Comparison of ENCODE assay signal across 22 cellular contexts in the genomic region with DNA sequence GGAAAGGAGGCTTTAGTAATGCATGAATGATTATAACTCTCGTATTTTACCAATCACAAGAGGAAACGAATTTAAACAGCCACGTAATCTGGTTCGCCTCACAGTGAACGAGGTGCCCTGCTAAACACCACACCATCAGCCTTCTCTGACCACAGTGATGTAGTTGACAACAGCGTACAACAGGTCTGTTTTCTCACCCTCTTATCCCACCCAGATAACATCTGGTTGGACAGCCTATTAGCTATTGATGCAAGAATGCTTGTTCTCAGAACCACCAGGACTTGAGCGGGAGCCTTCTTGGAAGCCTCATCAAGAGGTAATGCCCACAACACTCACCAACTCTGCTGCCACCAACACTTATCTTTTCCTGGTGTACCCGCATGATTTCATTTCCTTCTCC. TPM values are rescaled to one million over a fixed set of nuclear protein-coding genes. Genes with fewer than 3 reads are reported as not detected.
DNase-seq lines count a peak whose midpoint lies in the region; ATAC-seq, FAIRE-seq and TF ChIP-seq lines count a peak whose summit lies in the region.
"Had no signal": no experiment of that assay in that cellular context is flagged by ENCODE, and none has a peak within 500 bp of the region (broad histone marks: within the 10 kb centered on the region; RNA-seq: fewer than 3 reads in every experiment).

No MANE protein-coding gene starts in this region.

- H3K4me3 Mint-ChIP-seq in astrocyte (ENCODE audit: unreplicated experiment), result peak overlapping the region; percentile 22
- H3K4me3 Mint-ChIP-seq: CD4-positive, alpha-beta T cell; IgD-negative memory B cell had no signal

- H2AFZ ChIP-seq in astrocyte (ENCODE audit: low read depth, low read length) (no peak overlapping the region), trophoblast cell (ENCODE audit: insufficient read depth, low read length, poor library complexity) (no peak overlapping the region)

- H3K18ac ChIP-seq in trophoblast cell (ENCODE audit: low read length), result no peak overlapping the region

- no peaks in the 10 kb centered on the region for H3K9me3 Mint-ChIP-seq in astrocyte (ENCODE audit: unreplicated experiment)
- H3K9me3 Mint-ChIP-seq: CD4-positive, alpha-beta T cell had no signal

- no CpG with 5 or more reads among the region's 8 CpGs for WGBS in trophoblast cell (ENCODE audit: extremely low coverage, insufficient coverage, insufficient read length)

- no peak overlapping the region for H4K12ac ChIP-seq in trophoblast cell (ENCODE audit: low read depth, low read length)

- DNase-seq in HTR-8/SVneo (ENCODE audit: insufficient read length, low spot score) (no peak), astrocyte (ENCODE audit: low read depth) (peak; percentile 33), left ventricle myocardium superior (no peak), trophoblast cell (peak; percentile 42 to 76), tibial artery (no peak), NOMO-1 treated with dmso at 0.1 percent for 144 hours (lab: John Stamatoyannopoulos, UW; ENCODE audit: unreplicated experiment) (no peak)
- no peak for DNase-seq in activated T-cell treated with anti-CD3 and anti-CD28 coated beads, Interleukin-2, amount 50 U/mL, for 48 hours
- DNase-seq: CD4-positive, alpha-beta T cell; COR-L47; DMS79; GOT3; Karpas-422; NCI-H1092; NCI-H1436; NCI-H187 treated with DMSO at 0.1 percent for 48 hours; NCI-H2107; Peyer's patch had no signal

- peak overlapping the region; percentile 14 for H3K4me2 ChIP-seq in astrocyte (ENCODE audit: low read length)
- peak overlapping the region; percentile 11 for H3K4me2 ChIP-seq in trophoblast cell (ENCODE audit: low read length)
- H3K4me2 ChIP-seq: BLaER1 had no signal

- H3K79me2 ChIP-seq in astrocyte (ENCODE audit: insufficient read depth, low read length) (no peaks in the 10 kb centered on the region), trophoblast cell (ENCODE audit: control insufficient read depth, insufficient read depth, low read length, poor library complexity) (no peaks in the 10 kb centered on the region)

- H3K36me3 ChIP-seq in astrocyte (ENCODE audit: insufficient read depth, low read length) (no peaks in the 10 kb centered on the region), trophoblast cell (ENCODE audit: control insufficient read depth in 1 of 2, insufficient read depth in 2 of 2, low read length in 2 of 2) (peaks cover 0 to 18% of the 10 kb centered on the region in 2 experiments), tibial artery (no peaks in the 10 kb centered on the region)
- H3K36me3 ChIP-seq: BLaER1, Peyer's patch had no signal

- peak overlapping the region; percentile 93 for H3K27ac Mint-ChIP-seq in astrocyte (ENCODE audit: unreplicated experiment)
- H3K27ac Mint-ChIP-seq: CD4-positive, alpha-beta T cell; IgD-negative memory B cell had no signal

- H3K27ac ChIP-seq in astrocyte (ENCODE audit: low read depth, low read length) (no peak overlapping the region), trophoblast cell (ENCODE audit: low read depth, low read length) (no peak overlapping the region), tibial artery (no peak overlapping the region)
- H3K27ac ChIP-seq: BLaER1, Peyer's patch, SJSA1 had no signal

- H3K79me1 ChIP-seq in trophoblast cell (ENCODE audit: low read length), result no peaks in the 10 kb centered on the region

- H3K27me3 ChIP-seq in astrocyte (ENCODE audit: insufficient read depth, low read length) (no peaks in the 10 kb centered on the region), trophoblast cell (ENCODE audit: insufficient read depth, low read length) (no peaks in the 10 kb centered on the region), tibial artery (no peaks in the 10 kb centered on the region)
- H3K27me3 ChIP-seq: BLaER1, Peyer's patch, SJSA1 had no signal

- no peak overlapping the region for H4K91ac ChIP-seq in trophoblast cell (ENCODE audit: low read depth, low read length)

- peaks cover 26% of the 10 kb centered on the region for H3K4me1 Mint-ChIP-seq in astrocyte (ENCODE audit: low read depth, unreplicated experiment)
- H3K4me1 Mint-ChIP-seq: IgD-negative memory B cell had no signal

- H4K8ac ChIP-seq in trophoblast cell (ENCODE audit: low read depth, low read length), result no peak overlapping the region

- H3K9ac ChIP-seq in astrocyte (ENCODE audit: low read length) (no peak overlapping the region), trophoblast cell (ENCODE audit: low read length) (no peak overlapping the region)
- H3K9ac ChIP-seq: BLaER1 had no signal

- no peak overlapping the region for H2AK5ac ChIP-seq in trophoblast cell (ENCODE audit: low read length)

- peak; percentile 76 for FAIRE-seq in HTR-8/SVneo (lab: Jason Lieb, UNC)
- no peak for FAIRE-seq in astrocyte (lab: Jason Lieb, UNC)

- no peak overlapping the region for H2BK120ac ChIP-seq in trophoblast cell (ENCODE audit: insufficient read depth, low read length, poor library complexity)

- intact Hi-C loops in left ventricle myocardium superior (cut with micrococcal nuclease), result no loop called here
- intact Hi-C loops in tibial artery (cut with DNase I; ENCODE audit: low total_unique reads), result no loop called here

- H3K4ac ChIP-seq in trophoblast cell (ENCODE audit: low read depth, low read length), result no peak overlapping the region

- TF ChIP-seq CTCF in astrocyte (IDR thresholded peaks at IDR 0.05; ENCODE audit: insufficient read depth, low read depth, low read length), result no peak
- TF ChIP-seq CTCF in tibial artery (IDR thresholded peaks at IDR 0.05), result no peak

- no peaks in the 10 kb centered on the region for H3K27me3 Mint-ChIP-seq in astrocyte (ENCODE audit: low read depth, unreplicated experiment)

- H2BK12ac ChIP-seq in trophoblast cell (ENCODE audit: low read length), result no peak overlapping the region

- H4K20me1 ChIP-seq in astrocyte (ENCODE audit: insufficient read depth, low read length), result no peaks in the 10 kb centered on the region
- H4K20me1 ChIP-seq: BLaER1 had no signal

- H3K4me3 ChIP-seq in astrocyte (ENCODE audit: insufficient read depth, low read depth, low read length), result no peak overlapping the region
- H3K4me3 ChIP-seq in trophoblast cell (ENCODE audit: low read depth, low read length), result no peak overlapping the region
- H3K4me3 ChIP-seq in tibial artery, result no peak overlapping the region
- H3K4me3 ChIP-seq: BLaER1, Peyer's patch, SJSA1 had no signal

- H3K9me3 ChIP-seq in astrocyte (ENCODE audit: insufficient read depth, low read depth, low read length) (no peaks in the 10 kb centered on the region), trophoblast cell (ENCODE audit: insufficient read depth, low read depth, low read length) (no peaks in the 10 kb centered on the region), tibial artery (no peaks in the 10 kb centered on the region)
- H3K9me3 ChIP-seq: BLaER1, Peyer's patch, SJSA1 had no signal

- H3K36me3 Mint-ChIP-seq in astrocyte (ENCODE audit: low read depth, unreplicated experiment), result peaks cover 10% of the 10 kb centered on the region
- H3K36me3 Mint-ChIP-seq: IgD-negative memory B cell had no signal

- H2BK5ac ChIP-seq in trophoblast cell (ENCODE audit: low read depth, low read length, poor library complexity), result no peak overlapping the region

- peak; percentile 59 for ATAC-seq in left ventricle myocardium superior
- ATAC-seq: HCT116 had no signal

- H3K14ac ChIP-seq in trophoblast cell (ENCODE audit: low read length), result no peak overlapping the region

- H3K4me1 ChIP-seq in astrocyte (ENCODE audit: insufficient read depth, low read length) (no peaks in the 10 kb centered on the region), trophoblast cell (ENCODE audit: control insufficient read depth in 1 of 2, insufficient read depth in 2 of 2, low read length in 2 of 2) (peaks cover 2 to 4% of the 10 kb centered on the region in 2 experiments), tibial artery (peaks cover 0 to 3% (median 0%) of the 10 kb centered on the region in 4 donors)
- H3K4me1 ChIP-seq: BLaER1, Peyer's patch, SJSA1 had no signal

- no peak overlapping the region for H3K23ac ChIP-seq in trophoblast cell (ENCODE audit: low read length)

RNA-seq across cellular contexts. Expression of gene SLC1A3, which starts 23.3 kb away (rescaled TPM):
- total RNA-seq in astrocyte, result 20.9 and 23.8 TPM in 2 replicates
- 105 TPM for total RNA-seq in left ventricle myocardium superior
- polyA plus RNA-seq in trophoblast cell (2013), result 49.7 and 52.2 TPM in 2 replicates
- total RNA-seq: CD4-positive, alpha-beta T cell; OCI-LY7 had no signal
- polyA plus RNA-seq: IgD-negative memory B cell had no signal

Comparison
In these comparisons a context has a peak if more than half of its experiments do, and no peak if none do; other contexts are left out.
1. DNase-seq: peak in astrocyte (single experiment) and trophoblast cell (2 of 2); none in HTR-8/SVneo (single experiment), left ventricle myocardium superior (single experiment), activated T-cell treated with anti-CD3 and anti-CD28 coated beads, Interleukin-2, amount 50 U/mL, for 48 hours (0 of 2), tibial artery (0 of 2) and NOMO-1 treated with dmso at 0.1 percent for 144 hours (single experiment).